In genomic region chr1:89697397-89697796, GRCh38 we compare ENCODE assay signal across 21 cellular contexts.
A peak's percentile ranks its signal among the peaks of the same experiment; 100 is the strongest.
DNase-seq lines count a peak whose midpoint lies in the region; ATAC-seq and TF ChIP-seq lines count a peak whose summit lies in the region.
"Had no signal": no experiment of that assay in that cellular context is flagged by ENCODE, and none has a peak within 500 bp of the region (broad histone marks: within the 10 kb centered on the region; RNA-seq: fewer than 3 reads in every experiment).

No MANE protein-coding gene starts in this region.

- no peak for TF ChIP-seq CTCF in CD8-positive, alpha-beta T cell (IDR thresholded peaks at IDR 0.05)
- TF ChIP-seq CTCF in mesothelial cell of epicardium (IDR thresholded peaks at IDR 0.05; ENCODE audit: unreplicated experiment), result no peak

- H3K9me3 ChIP-seq in CD8-positive, alpha-beta T cell (ENCODE audit: low read length), result no peaks in the 10 kb centered on the region
- H3K9me3 ChIP-seq: body of pancreas, gastrocnemius medialis, SJCRH30, thyroid gland had no signal

- no peaks in the 10 kb centered on the region for H3K36me3 ChIP-seq in CD8-positive, alpha-beta T cell (ENCODE audit: insufficient read depth, low read length)
- H3K36me3 ChIP-seq: gastrocnemius medialis, SJCRH30, thyroid gland had no signal

- H3K4me1 Mint-ChIP-seq in T-helper 2 cell treated with Interferon-gamma antibody and Interleukin-4, amounts not matched to agents 5 μg/mL and 100 μg/mL, for 36 hours (ENCODE audit: low read depth), result peaks cover 71% of the 10 kb centered on the region
- peaks cover 89% of the 10 kb centered on the region for H3K4me1 Mint-ChIP-seq in CD8-positive, alpha-beta T cell (ENCODE audit: low read depth)
- peaks cover 85% of the 10 kb centered on the region for H3K4me1 Mint-ChIP-seq in activated T-helper 2 cell treated with anti-CD3 and anti-CD28 coated beads, Interferon-gamma antibody, Interleukin-2, Interleukin-4, amounts not matched to agents 10 μg/mL and 5 μg/mL and 100 μg/mL, durations not matched to agents 14 hours and 24 hours and 36 hours (ENCODE audit: low read depth)
- peaks cover 30% of the 10 kb centered on the region for H3K4me1 Mint-ChIP-seq in mesothelial cell of epicardium

- no peaks in the 10 kb centered on the region for H3K27me3 ChIP-seq in CD8-positive, alpha-beta T cell (ENCODE audit: insufficient read depth, low read length)
- H3K27me3 ChIP-seq: body of pancreas, gastrocnemius medialis, SJCRH30, thyroid gland had no signal

- H3K36me3 Mint-ChIP-seq in T-helper 2 cell treated with Interferon-gamma antibody and Interleukin-4, amounts not matched to agents 5 μg/mL and 100 μg/mL, for 36 hours (ENCODE audit: low read depth), result peaks cover 68% of the 10 kb centered on the region
- H3K36me3 Mint-ChIP-seq in CD8-positive, alpha-beta T cell, result peaks cover 44% of the 10 kb centered on the region
- H3K36me3 Mint-ChIP-seq in activated T-helper 2 cell treated with anti-CD3 and anti-CD28 coated beads, Interferon-gamma antibody, Interleukin-2, Interleukin-4, amounts not matched to agents 10 μg/mL and 5 μg/mL and 100 μg/mL, durations not matched to agents 14 hours and 24 hours and 36 hours (ENCODE audit: low read depth), result peaks cover 90% of the 10 kb centered on the region
- H3K36me3 Mint-ChIP-seq in mesothelial cell of epicardium, result no peaks in the 10 kb centered on the region

- CTCF ChIA-PET in CD8-positive, alpha-beta T cell (lab: Charles Lee), result interaction anchor here (6.7 kb wide), 1 partner anchor 66 kb away, joined by 34 read pairs; no protein-coding TSS in a partner anchor

- no peaks in the 10 kb centered on the region for H3K9me3 Mint-ChIP-seq in T-helper 2 cell treated with Interferon-gamma antibody and Interleukin-4, amounts not matched to agents 5 μg/mL and 100 μg/mL, for 36 hours
- H3K9me3 Mint-ChIP-seq in CD8-positive, alpha-beta T cell, result no peaks in the 10 kb centered on the region
- H3K9me3 Mint-ChIP-seq in activated T-helper 2 cell treated with anti-CD3 and anti-CD28 coated beads, Interferon-gamma antibody, Interleukin-2, Interleukin-4, amounts not matched to agents 10 μg/mL and 5 μg/mL and 100 μg/mL, durations not matched to agents 14 hours and 24 hours and 36 hours, result no peaks in the 10 kb centered on the region
- peaks cover 7% of the 10 kb centered on the region for H3K9me3 Mint-ChIP-seq in mesothelial cell of epicardium

- no peak for ATAC-seq in CD8-positive, alpha-beta T cell
- ATAC-seq in GM19328 (IDR thresholded peaks at IDR 0.05; ENCODE audit: unreplicated experiment) (no peak), HG03342 (IDR thresholded peaks at IDR 0.05; ENCODE audit: unreplicated experiment) (no peak)
- ATAC-seq: body of pancreas, gastrocnemius medialis had no signal

- H3K4me1 ChIP-seq in CD8-positive, alpha-beta T cell (ENCODE audit: insufficient read depth, low read length), result peaks cover 78% of the 10 kb centered on the region
- H3K4me1 ChIP-seq: body of pancreas, SJCRH30 had no signal

- DNase-seq in T-helper 2 cell treated with Interferon-gamma antibody and Interleukin-4, amounts not matched to agents 5 μg/mL and 100 μg/mL, for 36 hours (ENCODE audit: low spot score), result no peak
- no peak for DNase-seq in T-helper 2 cell
- DNase-seq in CD8-positive, alpha-beta T cell, result no peak
- no peak for DNase-seq in activated T-helper 2 cell treated with anti-CD3 and anti-CD28 coated beads, Interferon-gamma antibody, Interleukin-2, Interleukin-4, amounts not matched to agents 10 μg/mL and 5 μg/mL and 100 μg/mL, durations not matched to agents 14 hours and 24 hours and 36 hours (ENCODE audit: low spot score)
- DNase-seq in mesothelial cell of epicardium (ENCODE audit: low spot score in 2 of 2, unreplicated experiment in 2 of 2), result no peak
- no peak for DNase-seq in NCI-H1092 (lab: John Stamatoyannopoulos, UW)
- DNase-seq: activated effector memory CD4-positive, alpha-beta T cell treated with Interleukin-2 at 50 U/mL for 16 hours; body of pancreas; DND-41; gastrocnemius medialis; H7; midbrain; NCI-H1436; NCI-H2171; NCI-H774; SJCRH30; thyroid gland had no signal

- H3K27me3 Mint-ChIP-seq in T-helper 2 cell treated with Interferon-gamma antibody and Interleukin-4, amounts not matched to agents 5 μg/mL and 100 μg/mL, for 36 hours (ENCODE audit: low read depth), result no peaks in the 10 kb centered on the region
- H3K27me3 Mint-ChIP-seq in CD8-positive, alpha-beta T cell (ENCODE audit: low read depth), result no peaks in the 10 kb centered on the region
- no peaks in the 10 kb centered on the region for H3K27me3 Mint-ChIP-seq in activated T-helper 2 cell treated with anti-CD3 and anti-CD28 coated beads, Interferon-gamma antibody, Interleukin-2, Interleukin-4, amounts not matched to agents 10 μg/mL and 5 μg/mL and 100 μg/mL, durations not matched to agents 14 hours and 24 hours and 36 hours (ENCODE audit: low read depth)
- no peaks in the 10 kb centered on the region for H3K27me3 Mint-ChIP-seq in mesothelial cell of epicardium (ENCODE audit: low read depth)

- peak overlapping the region; percentile 70 for H3K27ac Mint-ChIP-seq in T-helper 2 cell treated with Interferon-gamma antibody and Interleukin-4, amounts not matched to agents 5 μg/mL and 100 μg/mL, for 36 hours
- peak overlapping the region; percentile 93 for H3K27ac Mint-ChIP-seq in CD8-positive, alpha-beta T cell
- H3K27ac Mint-ChIP-seq in activated T-helper 2 cell treated with anti-CD3 and anti-CD28 coated beads, Interferon-gamma antibody, Interleukin-2, Interleukin-4, amounts not matched to agents 10 μg/mL and 5 μg/mL and 100 μg/mL, durations not matched to agents 14 hours and 24 hours and 36 hours, result peak overlapping the region; percentile 61
- H3K27ac Mint-ChIP-seq in mesothelial cell of epicardium, result peak overlapping the region; percentile 13

- POLR2A ChIA-PET in CD8-positive, alpha-beta T cell (lab: Charles Lee), result interaction anchor here (1.1 kb wide), 1 partner anchor 30 kb away, joined by 3 read pairs; no protein-coding TSS in a partner anchor

- intact Hi-C loops in CD8-positive, alpha-beta T cell (cut with DNase I, micrococcal nuclease), result no loop called here
- intact Hi-C loops in activated T-helper 2 cell treated with anti-CD3 and anti-CD28 coated beads, Interferon-gamma antibody, Interleukin-2, Interleukin-4, amounts not matched to agents 10 μg/mL and 5 μg/mL and 100 μg/mL, durations not matched to agents 14 hours and 24 hours and 36 hours (cut with micrococcal nuclease), result loop anchor here (5.0 kb wide), 1 partner anchor 65 kb away; no protein-coding TSS in a partner anchor

- H3K27ac ChIP-seq in CD8-positive, alpha-beta T cell (ENCODE audit: low read depth, low read length), result no peak overlapping the region
- H3K27ac ChIP-seq: body of pancreas, C4-2B, coronary artery, SJCRH30, thyroid gland had no signal

- no peak overlapping the region for H3K4me3 Mint-ChIP-seq in T-helper 2 cell treated with Interferon-gamma antibody and Interleukin-4, amounts not matched to agents 5 μg/mL and 100 μg/mL, for 36 hours
- peak overlapping the region; percentile 8 for H3K4me3 Mint-ChIP-seq in CD8-positive, alpha-beta T cell
- H3K4me3 Mint-ChIP-seq in activated T-helper 2 cell treated with anti-CD3 and anti-CD28 coated beads, Interferon-gamma antibody, Interleukin-2, Interleukin-4, amounts not matched to agents 10 μg/mL and 5 μg/mL and 100 μg/mL, durations not matched to agents 14 hours and 24 hours and 36 hours (ENCODE audit: low read depth), result no peak overlapping the region
- H3K4me3 Mint-ChIP-seq in mesothelial cell of epicardium, result no peak overlapping the region

- H3K4me3 ChIP-seq in CD8-positive, alpha-beta T cell (ENCODE audit: low read depth, low read length), result no peak overlapping the region
- H3K4me3 ChIP-seq: body of pancreas, coronary artery, gastrocnemius medialis, SJCRH30, thyroid gland had no signal

Comparison
In these comparisons a context has a peak if more than half of its experiments do, and no peak if none do; other contexts are left out.
1. H3K27ac Mint-ChIP-seq: peak in every context shown above with its lines; median percentile 93 in CD8-positive, alpha-beta T cell; 70 in T-helper 2 cell treated with Interferon-gamma antibody and Interleukin-4, amounts not matched to agents 5 μg/mL and 100 μg/mL, for 36 hours; 61 in activated T-helper 2 cell treated with anti-CD3 and anti-CD28 coated beads, Interferon-gamma antibody, Interleukin-2, Interleukin-4, amounts not matched to agents 10 μg/mL and 5 μg/mL and 100 μg/mL, durations not matched to agents 14 hours and 24 hours and 36 hours; 13 in mesothelial cell of epicardium.